Comparison of ENCODE assay signal across 19 cellular contexts in genomic region chr19:48754950-48755645, GRCh38. TPM values are rescaled to one million over a fixed set of nuclear protein-coding genes. Genes with fewer than 3 reads are reported as not detected.
A peak's percentile ranks its signal among the peaks of the same experiment; 100 is the strongest.
DNase-seq lines count a peak whose midpoint lies in the region; ATAC-seq and TF ChIP-seq lines count a peak whose summit lies in the region.
"Had no signal": no experiment of that assay in that cellular context is flagged by ENCODE, and none has a peak within 500 bp of the region (broad histone marks: within the 10 kb centered on the region; RNA-seq: fewer than 3 reads in every experiment).

Gene FGF21, plus strand, starts transcription at chr19:48755524. Its CDS starts 713 bp downstream, at chr19:48756237.

- no peak for TF ChIP-seq POLR2A in esophagus squamous epithelium (IDR thresholded peaks at IDR 0.05)

- DNase-seq in DMS53 treated with DMSO at 0.1 percent for 48 hours (lab: John Stamatoyannopoulos, UW; ENCODE audit: unreplicated experiment) (peak; percentile 62), LoVo (ENCODE audit: low spot score) (peak; percentile 34), WTC11 (ENCODE audit: low spot score) (peak; percentile 69), neural crest cell (ENCODE audit: low read depth, low spot score) (no peak), esophagus squamous epithelium (lab: John Stamatoyannopoulos, UW) (no peak)
- DNase-seq in CD4-positive, alpha-beta T cell = no peak
- DNase-seq: activated CD4-positive, alpha-beta T cell treated with anti-CD3 and anti-CD28 coated beads, Interleukin-2, amount 50 U/mL, for 48 hours; activated effector memory CD4-positive, alpha-beta T cell treated with anti-CD3 and anti-CD28 coated beads, Interleukin-2, amount 50 U/mL, for 16 hours; colonic mucosa; KG1; left colon; NCI-H1436 treated with DMSO at 0.1 percent for 48 hours; NCI-H82; SJCRH30; stimulated activated CD4-positive, alpha-beta T cell treated with anti-CD3 and anti-CD28 coated beads, Interleukin-2, amount 100 ng/mL, for 24 hours had no signal

- POLR2A ChIA-PET in WTC11 (lab: Charles Lee) = interaction anchor here (0.5 kb wide), 1 partner anchor 32 kb away, joined by 3 read pairs; no protein-coding TSS in a partner anchor
- POLR2A ChIA-PET in CD4-positive, alpha-beta T cell (lab: Charles Lee) = no interaction called here

- WGBS in esophagus squamous epithelium, 2 donors = 73 to 80% methylated on average over 4 to 6 of the region's 6 CpGs

- no peaks in the 10 kb centered on the region for H3K9me3 ChIP-seq in esophagus squamous epithelium
- H3K9me3 ChIP-seq in CD4-positive, alpha-beta T cell (ENCODE audit: control insufficient read depth, low read length) = no peaks in the 10 kb centered on the region
- H3K9me3 ChIP-seq: colonic mucosa, esophagus muscularis mucosa, SJCRH30 had no signal

- H3K4me1 ChIP-seq in esophagus squamous epithelium = peaks cover 12 to 32% (median 19%) of the 10 kb centered on the region in 3 donors
- H3K4me1 ChIP-seq: SJCRH30 had no signal

- H3K4me3 Mint-ChIP-seq in WTC11 (peak within 1 kb of the TSS; percentile 54; the same call in 1 of the 2 replicates), neural crest cell (peak within 1 kb of the TSS; percentile 75)
- H3K4me3 Mint-ChIP-seq in CD4-positive, alpha-beta T cell = no peak within 1 kb of the TSS
- H3K4me3 Mint-ChIP-seq: B cell had no signal

- H3K4me3 ChIP-seq in esophagus squamous epithelium = no peak within 1 kb of the TSS
- H3K4me3 ChIP-seq: colonic mucosa, esophagus muscularis mucosa, SJCRH30 had no signal

- TF ChIP-seq CTCF in WTC11 (IDR thresholded peaks at IDR 0.05) = no peak
- no peak for TF ChIP-seq CTCF in neural crest cell (conservative IDR thresholded peaks at IDR 0.05)
- no peak for TF ChIP-seq CTCF in esophagus squamous epithelium (IDR thresholded peaks at IDR 0.05)
- no peak for TF ChIP-seq CTCF in CD4-positive, alpha-beta T cell (IDR thresholded peaks at IDR 0.05)

- H3K36me3 Mint-ChIP-seq in WTC11 (peaks cover 10% of the 10 kb centered on the region; the same call in 1 of the 2 replicates), neural crest cell (ENCODE audit: low read depth) (peaks cover 2% of the 10 kb centered on the region)
- no peaks in the 10 kb centered on the region for H3K36me3 Mint-ChIP-seq in CD4-positive, alpha-beta T cell (ENCODE audit: low read depth)

- ATAC-seq in WTC11 (no peak), GM19395 (IDR thresholded peaks at IDR 0.05; ENCODE audit: unreplicated experiment) (no peak), GM19023 (IDR thresholded peaks at IDR 0.05; ENCODE audit: unreplicated experiment) (no peak)
- no peak for ATAC-seq in CD4-positive, alpha-beta T cell (ENCODE audit: poor library complexity)
- ATAC-seq: left colon had no signal

- no peak within 1 kb of the TSS; the same call in 1 of the 2 replicates for H3K27ac Mint-ChIP-seq in WTC11
- no peak within 1 kb of the TSS for H3K27ac Mint-ChIP-seq in neural crest cell (ENCODE audit: unreplicated experiment)
- no peak within 1 kb of the TSS for H3K27ac Mint-ChIP-seq in CD4-positive, alpha-beta T cell
- H3K27ac Mint-ChIP-seq: B cell had no signal

- H3K27me3 Mint-ChIP-seq in WTC11 (ENCODE audit: low read depth) = peaks cover 10% of the 10 kb centered on the region
- H3K27me3 Mint-ChIP-seq in neural crest cell (ENCODE audit: low read depth) = peaks cover 49% of the 10 kb centered on the region
- peaks cover 37% of the 10 kb centered on the region for H3K27me3 Mint-ChIP-seq in CD4-positive, alpha-beta T cell

- peaks cover 0 to 10% (median 0%) of the 10 kb centered on the region in 3 donors for H3K36me3 ChIP-seq in esophagus squamous epithelium
- H3K36me3 ChIP-seq: colonic mucosa, SJCRH30 had no signal

- peaks cover 0 to 39% (median 0%) of the 10 kb centered on the region in 4 donors for H3K27me3 ChIP-seq in esophagus squamous epithelium
- peaks cover 20% of the 10 kb centered on the region for H3K27me3 ChIP-seq in CD4-positive, alpha-beta T cell (ENCODE audit: control insufficient read depth, insufficient read depth, low read length)
- H3K27me3 ChIP-seq: SJCRH30 had no signal

- H3K4me1 Mint-ChIP-seq in WTC11 = peaks cover 41% of the 10 kb centered on the region
- H3K4me1 Mint-ChIP-seq in neural crest cell = peaks cover 17% of the 10 kb centered on the region
- peaks cover 19% of the 10 kb centered on the region for H3K4me1 Mint-ChIP-seq in CD4-positive, alpha-beta T cell (ENCODE audit: low read depth)

- intact Hi-C loops in esophagus squamous epithelium (cut with DNase I) = no loop called here
- intact Hi-C loops in CD4-positive, alpha-beta T cell (cut with DNase I, micrococcal nuclease) = no loop called here

- CTCF ChIA-PET in WTC11 (lab: Charles Lee) = interaction anchor here (1.3 kb wide), 1 partner anchor 58 kb away, joined by 3 read pairs; no protein-coding TSS in a partner anchor
- CTCF ChIA-PET in CD4-positive, alpha-beta T cell (lab: Charles Lee) = no interaction called here

- no peaks in the 10 kb centered on the region for H3K9me3 Mint-ChIP-seq in WTC11
- no peaks in the 10 kb centered on the region for H3K9me3 Mint-ChIP-seq in neural crest cell
- H3K9me3 Mint-ChIP-seq in CD4-positive, alpha-beta T cell = no peaks in the 10 kb centered on the region

- H3K27ac ChIP-seq in esophagus squamous epithelium = no peak within 1 kb of the TSS
- no peak within 1 kb of the TSS for H3K27ac ChIP-seq in CD4-positive, alpha-beta T cell (ENCODE audit: low read depth, low read length)
- H3K27ac ChIP-seq: colonic mucosa, esophagus muscularis mucosa, SJCRH30 had no signal

TF ChIP-seq in WTC11, 78 proteins besides CTCF, POLR2A, EP300 and RAD21 (continues in another document):
- TF ChIP-seq E2F5 (CRISPR knock-in tag; IDR thresholded peaks at IDR 0.05) (no peak), ZNF512 (CRISPR knock-in tag; IDR thresholded peaks at IDR 0.05; ENCODE audit: borderline replicate concordance) (no peak), NFE2L1 (CRISPR knock-in tag; IDR thresholded peaks at IDR 0.05) (no peak), TEAD4 (CRISPR knock-in tag; IDR thresholded peaks at IDR 0.05) (no peak), CREM (CRISPR knock-in tag; IDR thresholded peaks at IDR 0.05) (no peak), MLX (CRISPR knock-in tag; IDR thresholded peaks at IDR 0.05) (no peak), PRDM15 (CRISPR knock-in tag; IDR thresholded peaks at IDR 0.05) (peak; percentile 82), CBFB (CRISPR knock-in tag; IDR thresholded peaks at IDR 0.05; ENCODE audit: low read depth) (no peak), ZNF121 (CRISPR knock-in tag; IDR thresholded peaks at IDR 0.05) (no peak), OVOL2 (CRISPR knock-in tag; IDR thresholded peaks at IDR 0.05; ENCODE audit: borderline replicate concordance) (no peak), RELA (CRISPR knock-in tag; IDR thresholded peaks at IDR 0.05; ENCODE audit: borderline replicate concordance) (no peak), MXD4 (CRISPR knock-in tag; IDR thresholded peaks at IDR 0.05; ENCODE audit: borderline replicate concordance) (no peak)

RNA-seq across cellular contexts. Expression of gene FGF21, which starts in this region (rescaled TPM):
- 0.21 to 0.44 TPM (median 0.26 TPM) in 3 replicates for total RNA-seq in WTC11 (2021)
- not detected in 2 replicates for total RNA-seq in neural crest cell
- not detected for total RNA-seq in esophagus squamous epithelium
- not detected for total RNA-seq in CD4-positive, alpha-beta T cell
- total RNA-seq: B cell, colonic mucosa, esophagus muscularis mucosa, left colon, SJCRH30 had no signal

Comparison
In these comparisons a context has a peak if more than half of its experiments do, and no peak if none do; other contexts are left out.
1. Peak in DNase-seq in WTC11; RNA of the gene not detected or under 1 TPM.
2. DNase-seq: peak in DMS53 treated with DMSO at 0.1 percent for 48 hours (single experiment) and LoVo (single experiment); none in neural crest cell (single experiment), esophagus squamous epithelium (single experiment) and CD4-positive, alpha-beta T cell (0 of 10).